ENCODE assay signal across 8 cellular contexts in genomic region chr12:104672096-104672445, GRCh38.
DNase-seq lines count a peak whose midpoint lies in the region; ATAC-seq and TF ChIP-seq lines count a peak whose summit lies in the region.

No MANE protein-coding gene starts in this region.

- intact Hi-C loops in transverse colon (cut with DNase I; ENCODE audit: low total_unique reads) = loop anchor here (5.0 kb wide), 1 partner anchor 215 kb away; the partner anchor contains the start of gene CHST11

- in situ Hi-C loops in transverse colon (cut with MboI; ENCODE audit: low pct_ligation_motif_present in 1 of 4, low pct_unique_long_range_greater_than_20kb in 1 of 4, low sequenced_read_pairs in 3 of 4) (no loop called here), GM13976 (cut with MboI; ENCODE audit: low sequenced_read_pairs, unreplicated experiment) (no loop called here)

- H3K27ac ChIP-seq in lung (ENCODE audit: low read depth in 1 of 2, low read length in 1 of 2) (peak overlapping the region; percentile 75 to 93), transverse colon (peak overlapping the region; percentile 13 to 66 (median 58))

- peaks cover 4 to 5% of the 10 kb centered on the region in 2 donors for H3K36me3 Mint-ChIP-seq in activated naive CD4-positive, alpha-beta T cell treated with anti-CD3 and anti-CD28 coated beads, Interleukin-2, amount 50 U/mL, for 72 hours
- peaks cover 11% of the 10 kb centered on the region for H3K36me3 Mint-ChIP-seq in activated naive CD8-positive, alpha-beta T cell treated with anti-CD3 and anti-CD28 coated beads, Interleukin-2, amount 10 ng/mL, durations not matched to agents 7 days and 5 days

- H3K4me3 ChIP-seq in lung = no peak overlapping the region
- no peak overlapping the region for H3K4me3 ChIP-seq in transverse colon

- H3K9me3 Mint-ChIP-seq in activated naive CD4-positive, alpha-beta T cell treated with anti-CD3 and anti-CD28 coated beads, Interleukin-2, amount 50 U/mL, for 72 hours = peaks cover 0 to 5% of the 10 kb centered on the region in 2 donors
- no peaks in the 10 kb centered on the region for H3K9me3 Mint-ChIP-seq in activated naive CD8-positive, alpha-beta T cell treated with anti-CD3 and anti-CD28 coated beads, Interleukin-2, amount 10 ng/mL, durations not matched to agents 7 days and 5 days

- no peak for TF ChIP-seq CTCF in lung (IDR thresholded peaks at IDR 0.05; ENCODE audit: control extremely low read depth, extremely low read depth)
- no peak for TF ChIP-seq CTCF in transverse colon (IDR thresholded peaks at IDR 0.05)
- no peak for TF ChIP-seq CTCF in GM13976 (IDR thresholded peaks at IDR 0.05; ENCODE audit: borderline replicate concordance, control extremely low read depth, extremely low read depth, insufficient read depth, missing control alignments)

- peaks cover 12 to 46% of the 10 kb centered on the region in 2 donors for H3K4me1 ChIP-seq in lung (ENCODE audit: control insufficient read depth in 2 of 2, insufficient read depth in 2 of 2, low read length in 2 of 2)
- H3K4me1 ChIP-seq in transverse colon = peaks cover 40 to 70% (median 50%) of the 10 kb centered on the region in 4 donors

- WGBS in lung, 2 donors = 58 to 68% methylated on average over 8 of the region's 8 CpGs
- 60 to 70% methylated on average over 1 to 8 of the region's 8 CpGs for WGBS in transverse colon (ENCODE audit: low coverage in 1 of 2), 2 donors

- no peaks in the 10 kb centered on the region for H3K27me3 Mint-ChIP-seq in activated naive CD8-positive, alpha-beta T cell treated with anti-CD3 and anti-CD28 coated beads, Interleukin-2, amount 10 ng/mL, durations not matched to agents 7 days and 5 days

- H3K9me3 ChIP-seq in lung (ENCODE audit: control insufficient read depth in 2 of 2, insufficient read depth in 1 of 2, low read length in 1 of 2) (no peaks in the 10 kb centered on the region), transverse colon (no peaks in the 10 kb centered on the region)

- peaks cover 47% of the 10 kb centered on the region for H3K4me1 Mint-ChIP-seq in activated naive CD8-positive, alpha-beta T cell treated with anti-CD3 and anti-CD28 coated beads, Interleukin-2, amount 10 ng/mL, durations not matched to agents 7 days and 5 days

- ATAC-seq in activated naive CD4-positive, alpha-beta T cell treated with anti-CD3 and anti-CD28 coated beads, Interleukin-2, amount 50 U/mL, for 72 hours = no peak
- no peak for ATAC-seq in activated naive CD8-positive, alpha-beta T cell treated with anti-CD3 and anti-CD28 coated beads, Interleukin-2, amount 10 ng/mL, durations not matched to agents 7 days and 5 days (ENCODE audit: low read depth)
- no peak for ATAC-seq in lung (ENCODE audit: insufficient read depth, low FRiP score)
- no peak for ATAC-seq in HG03354 (IDR thresholded peaks at IDR 0.05; ENCODE audit: poor library complexity, severe bottlenecking, unreplicated experiment)

- POLR2A ChIA-PET in activated naive CD8-positive, alpha-beta T cell treated with anti-CD3 and anti-CD28 coated beads, Interleukin-2, amount 10 ng/mL, durations not matched to agents 7 days and 5 days (lab: Charles Lee) = interaction anchor here (1.0 kb wide), 1 partner anchor 214 kb away, joined by 3 read pairs; no protein-coding TSS in a partner anchor

- no peak for TF ChIP-seq POLR2A in transverse colon (IDR thresholded peaks at IDR 0.05)

- DNase-seq in activated naive CD4-positive, alpha-beta T cell treated with anti-CD3 and anti-CD28 coated beads, Interleukin-2, amount 50 U/mL, for 72 hours (ENCODE audit: low spot score in 2 of 2) = no peak
- no peak for DNase-seq in activated naive CD4-positive, alpha-beta T cell treated with anti-CD3 and anti-CD28 coated beads, Interleukin-2, amount 50 U/mL, for 16 hours
- no peak for DNase-seq in activated naive CD8-positive, alpha-beta T cell treated with anti-CD3 and anti-CD28 coated beads, Interleukin-2, amount 10 ng/mL, durations not matched to agents 7 days and 5 days
- DNase-seq in lung (ENCODE audit: low spot score) (no peak), transverse colon (no peak), GM13976 (ENCODE audit: low spot score) (no peak), NOMO-1 (lab: John Stamatoyannopoulos, UW; ENCODE audit: unreplicated experiment in 2 of 2) (no peak)

- TF ChIP-seq EP300 in transverse colon (IDR thresholded peaks at IDR 0.05; ENCODE audit: low read depth) = no peak

- H3K27me3 ChIP-seq in lung (ENCODE audit: control insufficient read depth, insufficient read depth) (no peaks in the 10 kb centered on the region), transverse colon (no peaks in the 10 kb centered on the region)

- H3K27ac Mint-ChIP-seq in activated naive CD4-positive, alpha-beta T cell treated with anti-CD3 and anti-CD28 coated beads, Interleukin-2, amount 50 U/mL, for 72 hours = peak overlapping the region; percentile 72 to 88
- H3K27ac Mint-ChIP-seq in activated naive CD8-positive, alpha-beta T cell treated with anti-CD3 and anti-CD28 coated beads, Interleukin-2, amount 10 ng/mL, durations not matched to agents 7 days and 5 days = peak overlapping the region; percentile 84

- peak overlapping the region; percentile 69 for H3K4me3 Mint-ChIP-seq in activated naive CD8-positive, alpha-beta T cell treated with anti-CD3 and anti-CD28 coated beads, Interleukin-2, amount 10 ng/mL, durations not matched to agents 7 days and 5 days

- H3K36me3 ChIP-seq in lung (ENCODE audit: control insufficient read depth in 2 of 2, insufficient read depth in 2 of 2, low read length in 2 of 2) (no peaks in the 10 kb centered on the region), transverse colon (no peaks in the 10 kb centered on the region)
